ENCODE assay signal across 19 cellular contexts in genomic region chr11:129273322-129273721, GRCh38.
"Had no signal": no experiment of that assay in that cellular context is flagged by ENCODE, and none has a peak within 500 bp of the region (broad histone marks: within the 10 kb centered on the region; RNA-seq: fewer than 3 reads in every experiment).

No MANE protein-coding gene starts in this region.

- H3K27ac Mint-ChIP-seq: T-cell; T-helper 1 cell treated with Interleukin-12 subunit alpha and Interleukin-12 subunit beta and Interleukin-4 antibody, amounts not matched to agents 30 μg/mL and 1 μg/mL, for 36 hours had no signal

- ATAC-seq: T-cell had no signal

- H3K9ac ChIP-seq: SK-N-SH had no signal

- H3K27me3 ChIP-seq: MG63 had no signal

- H3K4me3 Mint-ChIP-seq: T-cell; T-helper 1 cell treated with Interleukin-12 subunit alpha and Interleukin-12 subunit beta and Interleukin-4 antibody, amounts not matched to agents 30 μg/mL and 1 μg/mL, for 36 hours had no signal

- DNase-seq: KBM-7, MG63, NCI-H1092, NCI-H1105 treated with DMSO at 0.1 percent for 48 hours, NCI-H1436, NCI-H187, NCI-H2029, NCI-H2081 treated with DMSO at 0.1 percent for 48 hours, NCI-H2227 treated with DMSO at 0.1 percent for 48 hours, NCI-H524, NCI-H526 treated with DMSO at 0.1 percent for 48 hours, NCI-H774, SHP77, SK-N-SH, SW 1271, T-cell had no signal

- H3K4me3 ChIP-seq: MG63 had no signal

- H3K27ac ChIP-seq: HL-60, RWPE1 had no signal

- H3K9me3 ChIP-seq: MG63, SK-N-SH had no signal

- H3K36me3 ChIP-seq: MG63 had no signal

- H3K9me2 ChIP-seq: SK-N-SH had no signal

- H3K4me2 ChIP-seq: SK-N-SH had no signal

- H3K9me3 Mint-ChIP-seq: T-cell; T-helper 1 cell treated with Interleukin-12 subunit alpha and Interleukin-12 subunit beta and Interleukin-4 antibody, amounts not matched to agents 30 μg/mL and 1 μg/mL, for 36 hours had no signal
